In the genomic region with DNA sequence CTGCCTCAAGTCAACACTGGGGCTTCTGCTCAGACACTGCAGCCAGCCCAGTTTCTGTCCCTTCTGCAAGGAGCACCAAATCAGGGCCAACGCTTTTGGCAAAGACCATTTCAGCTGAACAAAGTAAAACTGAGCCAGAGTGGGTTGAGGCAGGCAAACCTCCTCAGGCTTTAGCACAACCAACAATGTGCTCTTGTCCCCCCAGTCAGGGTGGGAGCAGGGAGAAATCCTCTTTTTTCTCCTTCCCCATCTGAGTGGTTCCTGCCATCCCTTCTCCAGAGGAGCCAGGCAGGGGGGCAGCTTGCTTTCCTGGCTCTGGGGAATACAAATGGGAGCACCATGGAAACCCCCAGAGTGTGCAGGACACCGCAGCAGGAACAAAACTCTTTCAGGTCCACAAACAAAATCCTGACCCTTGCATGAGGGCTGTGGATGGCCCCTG, we compare ENCODE assay signal across 1 cellular context.
TF ChIP-seq lines count a peak whose summit lies in the region.

No MANE protein-coding gene starts in this region.

TF ChIP-seq in SK-N-SH treated with all-trans-retinoic acid at 6 μM for 48 hours, 23 proteins besides CTCF, POLR2A, EP300 and RAD21 (continued from another document):
- TF ChIP-seq GLIS3 (CRISPR knock-in tag; IDR thresholded peaks at IDR 0.05) (no peak), ZNF70 (CRISPR knock-in tag; IDR thresholded peaks at IDR 0.05) (no peak), BACH2 (CRISPR knock-in tag; IDR thresholded peaks at IDR 0.05; ENCODE audit: borderline replicate concordance) (no peak), ESRRG (CRISPR knock-in tag; IDR thresholded peaks at IDR 0.05) (no peak), SNAI2 (CRISPR knock-in tag; IDR thresholded peaks at IDR 0.05) (no peak), CSDC2 (CRISPR knock-in tag; IDR thresholded peaks at IDR 0.05) (no peak), ISL1 (CRISPR knock-in tag; IDR thresholded peaks at IDR 0.05) (no peak)
- TF ChIP-seq, protein P1, sequence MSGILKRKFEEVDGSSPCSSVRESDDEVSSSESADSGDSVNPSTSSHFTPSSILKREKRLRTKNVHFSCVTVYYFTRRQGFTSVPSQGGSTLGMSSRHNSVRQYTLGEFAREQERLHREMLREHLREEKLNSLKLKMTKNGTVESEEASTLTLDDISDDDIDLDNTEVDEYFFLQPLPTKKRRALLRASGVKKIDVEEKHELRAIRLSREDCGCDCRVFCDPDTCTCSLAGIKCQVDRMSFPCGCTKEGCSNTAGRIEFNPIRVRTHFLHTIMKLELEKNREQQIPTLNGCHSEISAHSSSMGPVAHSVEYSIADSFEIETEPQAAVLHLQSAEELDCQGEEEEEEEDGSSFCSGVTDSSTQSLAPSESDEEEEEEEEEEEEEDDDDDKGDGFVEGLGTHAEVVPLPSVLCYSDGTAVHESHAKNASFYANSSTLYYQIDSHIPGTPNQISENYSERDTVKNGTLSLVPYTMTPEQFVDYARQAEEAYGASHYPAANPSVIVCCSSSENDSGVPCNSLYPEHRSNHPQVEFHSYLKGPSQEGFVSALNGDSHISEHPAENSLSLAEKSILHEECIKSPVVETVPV (CRISPR knock-in tag; IDR thresholded peaks at IDR 0.05), result no peak
- TF ChIP-seq, protein P2, sequence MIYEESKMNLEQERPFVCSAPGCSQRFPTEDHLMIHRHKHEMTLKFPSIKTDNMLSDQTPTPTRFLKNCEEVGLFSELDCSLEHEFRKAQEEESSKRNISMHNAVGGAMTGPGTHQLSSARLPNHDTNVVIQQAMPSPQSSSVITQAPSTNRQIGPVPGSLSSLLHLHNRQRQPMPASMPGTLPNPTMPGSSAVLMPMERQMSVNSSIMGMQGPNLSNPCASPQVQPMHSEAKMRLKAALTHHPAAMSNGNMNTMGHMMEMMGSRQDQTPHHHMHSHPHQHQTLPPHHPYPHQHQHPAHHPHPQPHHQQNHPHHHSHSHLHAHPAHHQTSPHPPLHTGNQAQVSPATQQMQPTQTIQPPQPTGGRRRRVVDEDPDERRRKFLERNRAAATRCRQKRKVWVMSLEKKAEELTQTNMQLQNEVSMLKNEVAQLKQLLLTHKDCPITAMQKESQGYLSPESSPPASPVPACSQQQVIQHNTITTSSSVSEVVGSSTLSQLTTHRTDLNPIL (CRISPR knock-in tag; IDR thresholded peaks at IDR 0.05; ENCODE audit: low read depth), result no peak
